10 cellular contexts compared by ENCODE assay signal in the genomic region with DNA sequence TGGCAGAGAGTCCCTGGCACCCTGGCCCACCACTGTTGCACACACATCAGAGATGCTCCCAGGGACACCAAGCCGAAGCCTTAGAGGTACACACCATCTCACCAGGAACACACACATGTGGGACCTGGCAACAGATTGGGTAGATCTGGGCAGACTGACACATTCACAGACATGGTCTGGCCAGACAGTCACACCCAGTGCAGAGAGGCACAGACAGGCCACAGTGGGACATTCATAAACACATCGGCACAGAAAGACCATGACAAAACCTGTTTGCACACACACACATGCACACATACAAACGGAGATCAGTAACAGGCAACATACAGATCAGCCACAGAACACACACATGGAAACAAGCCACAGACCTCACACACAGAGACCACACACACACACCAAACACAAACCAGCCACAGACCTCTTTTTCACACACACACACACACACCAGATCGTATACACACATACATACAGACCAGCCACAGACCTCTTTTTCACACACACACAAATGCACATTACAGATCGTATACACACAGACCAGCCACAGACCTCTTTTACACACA. TPM values are rescaled to one million over a fixed set of nuclear protein-coding genes. Genes with fewer than 3 reads are reported as not detected.
DNase-seq lines count a peak whose midpoint lies in the region; TF ChIP-seq lines count a peak whose summit lies in the region.
"Had no signal": no experiment of that assay in that cellular context is flagged by ENCODE, and none has a peak within 500 bp of the region (broad histone marks: within the 10 kb centered on the region; RNA-seq: fewer than 3 reads in every experiment).

No MANE protein-coding gene starts in this region.

- H3K9ac ChIP-seq in trophoblast cell (ENCODE audit: low read length), result no peak overlapping the region

- peaks cover 62% of the 10 kb centered on the region for H3K79me1 ChIP-seq in trophoblast cell (ENCODE audit: low read length)

- H4K12ac ChIP-seq in trophoblast cell (ENCODE audit: low read depth, low read length), result no peak overlapping the region

- H4K8ac ChIP-seq in trophoblast cell (ENCODE audit: low read depth, low read length), result peak overlapping the region; percentile 3

- peak overlapping the region; percentile 84 for H2BK12ac ChIP-seq in trophoblast cell (ENCODE audit: low read length)

- H2AK5ac ChIP-seq in trophoblast cell (ENCODE audit: low read length), result peak overlapping the region; percentile 78

- H2AFZ ChIP-seq in trophoblast cell (ENCODE audit: insufficient read depth, low read length, poor library complexity), result peak overlapping the region; percentile 21

- peak overlapping the region; percentile 79 for H2BK120ac ChIP-seq in trophoblast cell (ENCODE audit: insufficient read depth, low read length, poor library complexity)

- H3K4me3 Mint-ChIP-seq in chondrocyte (ENCODE audit: unreplicated experiment), result no peak overlapping the region
- H3K4me3 Mint-ChIP-seq: activated naive CD8-positive, alpha-beta T cell treated with anti-CD3 and anti-CD28 coated beads for 36 hours had no signal

- H3K18ac ChIP-seq in trophoblast cell (ENCODE audit: low read length), result peak overlapping the region; percentile 13

- peak overlapping the region; percentile 88 for H2BK5ac ChIP-seq in trophoblast cell (ENCODE audit: low read depth, low read length, poor library complexity)

- H3K4ac ChIP-seq in trophoblast cell (ENCODE audit: low read depth, low read length), result peak overlapping the region; percentile 53

- no peaks in the 10 kb centered on the region for H3K36me3 ChIP-seq in trophoblast cell (ENCODE audit: control insufficient read depth in 1 of 2, insufficient read depth in 2 of 2, low read length in 2 of 2)

- H3K9me3 Mint-ChIP-seq in chondrocyte (ENCODE audit: low read depth), result no peaks in the 10 kb centered on the region
- H3K9me3 Mint-ChIP-seq: activated naive CD8-positive, alpha-beta T cell treated with anti-CD3 and anti-CD28 coated beads for 36 hours had no signal

- TF ChIP-seq CTCF in dorsolateral prefrontal cortex (IDR thresholded peaks at IDR 0.05 in 54 of 56, conservative IDR thresholded peaks at IDR 0.05 in 2 of 56; ENCODE audit: low read depth in 1 of 56, partially characterized antibody in 56 of 56) (no peak), chondrocyte (IDR thresholded peaks at IDR 0.05) (no peak)

- peaks cover 37% of the 10 kb centered on the region for H3K4me1 Mint-ChIP-seq in chondrocyte (ENCODE audit: low read depth)

- H3K4me3 ChIP-seq in dorsolateral prefrontal cortex (peak overlapping the region in 12 of 59 donors; percentile 0 to 35 (median 16)), trophoblast cell (ENCODE audit: low read depth, low read length) (no peak overlapping the region)

- no peaks in the 10 kb centered on the region for H3K36me3 Mint-ChIP-seq in chondrocyte (ENCODE audit: low read depth)
- H3K36me3 Mint-ChIP-seq: activated naive CD8-positive, alpha-beta T cell treated with anti-CD3 and anti-CD28 coated beads for 36 hours had no signal

- H3K23ac ChIP-seq in trophoblast cell (ENCODE audit: low read length), result no peak overlapping the region

- H3K27ac ChIP-seq in dorsolateral prefrontal cortex, result peak overlapping the region in 57 of 59 donors; percentile 15 to 100 (median 98)
- peak overlapping the region; percentile 96 for H3K27ac ChIP-seq in trophoblast cell (ENCODE audit: low read depth, low read length)

- no peaks in the 10 kb centered on the region for H3K9me3 ChIP-seq in trophoblast cell (ENCODE audit: insufficient read depth, low read depth, low read length)

- no peak overlapping the region for H3K27ac Mint-ChIP-seq in chondrocyte (ENCODE audit: unreplicated experiment)
- H3K27ac Mint-ChIP-seq: activated naive CD8-positive, alpha-beta T cell treated with anti-CD3 and anti-CD28 coated beads for 36 hours had no signal

- H3K14ac ChIP-seq in trophoblast cell (ENCODE audit: low read length), result peak overlapping the region; percentile 18

- intact Hi-C loops in dorsolateral prefrontal cortex (cut with DNase I), result no loop called here

- no peak overlapping the region for H3K4me2 ChIP-seq in trophoblast cell (ENCODE audit: low read length)

- peak; percentile 33 for DNase-seq in CD1c-positive myeloid dendritic cell (ENCODE audit: extremely low spot score)
- peak; percentile 80 for DNase-seq in MV-4-11 (lab: John Stamatoyannopoulos, UW)
- no peak for DNase-seq in dorsolateral prefrontal cortex
- peak in 1 of 2 donors; percentile 36 for DNase-seq in trophoblast cell
- DNase-seq in COLO829 (ENCODE audit: low spot score), result no peak
- DNase-seq in SW 1271 (lab: John Stamatoyannopoulos, UW), result no peak
- no peak for DNase-seq in chondrocyte (ENCODE audit: low spot score)
- DNase-seq in NCI-H1436 (lab: John Stamatoyannopoulos, UW), result no peak
- DNase-seq: activated naive CD8-positive, alpha-beta T cell treated with anti-CD3 and anti-CD28 coated beads for 36 hours; NCI-H510A had no signal

- H3K4me1 ChIP-seq in trophoblast cell (ENCODE audit: control insufficient read depth in 1 of 2, insufficient read depth in 2 of 2, low read length in 2 of 2), result peaks cover 49 to 52% of the 10 kb centered on the region in 2 experiments

- H3K27me3 ChIP-seq in dorsolateral prefrontal cortex (no peaks in the 10 kb centered on the region), trophoblast cell (ENCODE audit: insufficient read depth, low read length) (no peaks in the 10 kb centered on the region)

- no CpG with 5 or more reads among the region's 5 CpGs for WGBS in trophoblast cell (ENCODE audit: extremely low coverage, insufficient coverage, insufficient read length)

- H3K79me2 ChIP-seq in trophoblast cell (ENCODE audit: control insufficient read depth, insufficient read depth, low read length, poor library complexity), result peaks cover 12% of the 10 kb centered on the region

- peak overlapping the region; percentile 100 for H4K91ac ChIP-seq in trophoblast cell (ENCODE audit: low read depth, low read length)

- no peaks in the 10 kb centered on the region for H3K27me3 Mint-ChIP-seq in chondrocyte (ENCODE audit: low read depth)
- H3K27me3 Mint-ChIP-seq: activated naive CD8-positive, alpha-beta T cell treated with anti-CD3 and anti-CD28 coated beads for 36 hours had no signal

RNA-seq across cellular contexts. Expression of a gene that starts 6.3 kb away (rescaled TPM):
- 100 to 1,000 TPM in 14 of 120 experiments, 10 to 100 TPM in 106; 14.0 to 268 (median 48.2) TPM for total RNA-seq in dorsolateral prefrontal cortex
- polyA plus RNA-seq in trophoblast cell (2013), result 81.3 and 87.5 TPM in 2 replicates
- 99.0 to 129 TPM (median 122 TPM) in 3 replicates for total RNA-seq in chondrocyte

RNA-seq across cellular contexts. Expression of a gene that starts 9.6 kb away (rescaled TPM):
- 10 to 100 TPM; 23.0 to 79.0 (median 41.2) TPM for total RNA-seq in dorsolateral prefrontal cortex
- 28.7 and 30.7 TPM in 2 replicates for polyA plus RNA-seq in trophoblast cell (2013)
- 26.8 to 34.0 TPM (median 30.5 TPM) in 3 replicates for total RNA-seq in chondrocyte

RNA-seq across cellular contexts. Expression of a gene that starts 16.6 kb away (rescaled TPM):
- 100 to 1,000 TPM; 234 to 491 (median 396) TPM for total RNA-seq in dorsolateral prefrontal cortex
- polyA plus RNA-seq in trophoblast cell (2013), result 187 and 189 TPM in 2 replicates
- 184 to 211 TPM (median 190 TPM) in 3 replicates for total RNA-seq in chondrocyte

RNA-seq across cellular contexts. Expression of a gene that starts 16.9 kb away (rescaled TPM):
- total RNA-seq in dorsolateral prefrontal cortex (1 to 10 TPM in 86 of 120 experiments, under 1 TPM in 8, not detected in 26; 0.63 to 7.4 (median 2.4) TPM), chondrocyte (3.6 to 5.4 TPM (median 4.5 TPM) in 3 replicates)
- polyA plus RNA-seq in trophoblast cell (2013), result 19.0 and 19.9 TPM in 2 replicates

RNA-seq across cellular contexts. Expression of a gene that starts 21.4 kb away (rescaled TPM):
- 10 to 100 TPM in 10 of 120 experiments, 1 to 10 TPM in 110; 1.6 to 13.4 (median 6.0) TPM for total RNA-seq in dorsolateral prefrontal cortex
- polyA plus RNA-seq in trophoblast cell (2013), result 16.0 and 17.3 TPM in 2 replicates
- total RNA-seq in chondrocyte, result 9.9 to 22.8 TPM (median 11.9 TPM) in 3 replicates

Comparison
In these comparisons a context has a peak if more than half of its experiments do, and no peak if none do; other contexts are left out.
1. DNase-seq: peak in CD1c-positive myeloid dendritic cell (single experiment) and MV-4-11 (single experiment); none in dorsolateral prefrontal cortex (0 of 10), COLO829 (single experiment), SW 1271 (0 of 2), chondrocyte (single experiment) and NCI-H1436 (single experiment).